Comparison of ENCODE assay signal across 12 cellular contexts in genomic region chr5:157167219-157167621, GRCh38. TPM values are rescaled to one million over a fixed set of nuclear protein-coding genes. Genes with fewer than 3 reads are reported as not detected.
DNase-seq lines count a peak whose midpoint lies in the region; ATAC-seq and TF ChIP-seq lines count a peak whose summit lies in the region.
"Had no signal": no experiment of that assay in that cellular context is flagged by ENCODE, and none has a peak within 500 bp of the region (broad histone marks: within the 10 kb centered on the region; RNA-seq: fewer than 3 reads in every experiment).

No MANE protein-coding gene starts in this region.

- H3K9me3 ChIP-seq in prostate gland (no peaks in the 10 kb centered on the region), mucosa of descending colon (no peaks in the 10 kb centered on the region)
- H3K9me3 ChIP-seq: A549, left lung had no signal

- H3K36me3 Mint-ChIP-seq in activated CD4-positive, alpha-beta T cell treated with anti-CD3 and anti-CD28 coated beads for 36 hours (ENCODE audit: low read depth), result peaks cover 22% of the 10 kb centered on the region

- POLR2A ChIA-PET in activated CD4-positive, alpha-beta T cell treated with anti-CD3 and anti-CD28 coated beads for 36 hours (lab: Charles Lee), result interaction anchor here (0.5 to 2.1 kb wide), 14 partner anchors 8 to 86 kb away, joined by 3 to 10 read pairs (median 4); partner anchors contain the start of genes ITK and MED7

- 66% methylated on average over 4 of the region's 4 CpGs for WGBS in prostate gland

- H3K4me1 Mint-ChIP-seq in activated CD4-positive, alpha-beta T cell treated with anti-CD3 and anti-CD28 coated beads for 36 hours, result peaks cover 76% of the 10 kb centered on the region

- TF ChIP-seq CTCF in prostate gland (IDR thresholded peaks at IDR 0.05) (no peak), mucosa of descending colon (IDR thresholded peaks at IDR 0.05) (no peak)

- no peak for DNase-seq in activated CD4-positive, alpha-beta T cell treated with anti-CD3 and anti-CD28 coated beads for 36 hours
- DNase-seq in activated CD4-positive, alpha-beta T cell treated with anti-CD3 and anti-CD28 coated beads for 1 hour, result no peak
- DNase-seq in LHCN-M2 (ENCODE audit: low read depth) (peak; percentile 75), astrocyte of the hippocampus (ENCODE audit: low read depth, low spot score) (peak; percentile 74), renal cortical epithelial cell (ENCODE audit: low read depth) (peak; percentile 76), NCI-H2196 treated with DMSO at 0.1 percent for 48 hours (lab: John Stamatoyannopoulos, UW; ENCODE audit: unreplicated experiment) (no peak), prostate gland (ENCODE audit: low spot score) (no peak), mucosa of descending colon (no peak)
- DNase-seq: KG1, left lung, sigmoid colon had no signal

- no peak for TF ChIP-seq POLR2A in prostate gland (IDR thresholded peaks at IDR 0.05)

- no peaks in the 10 kb centered on the region for H3K36me3 ChIP-seq in prostate gland
- no peaks in the 10 kb centered on the region for H3K36me3 ChIP-seq in mucosa of descending colon (ENCODE audit: low read depth)
- H3K36me3 ChIP-seq: left lung, sigmoid colon had no signal

- CTCF ChIA-PET in activated CD4-positive, alpha-beta T cell treated with anti-CD3 and anti-CD28 coated beads for 36 hours (lab: Charles Lee), result interaction anchor here (0.5 to 3.2 kb wide), 15 partner anchors 10 to 145 kb away, joined by 3 to 24 read pairs (median 4); partner anchors contain the start of genes ITK and MED7

- no peaks in the 10 kb centered on the region for H3K27me3 Mint-ChIP-seq in activated CD4-positive, alpha-beta T cell treated with anti-CD3 and anti-CD28 coated beads for 36 hours

- H3K4me3 ChIP-seq in prostate gland (no peak overlapping the region), mucosa of descending colon (no peak overlapping the region)
- H3K4me3 ChIP-seq: A549, left lung, sigmoid colon had no signal

- H3K9me3 Mint-ChIP-seq in activated CD4-positive, alpha-beta T cell treated with anti-CD3 and anti-CD28 coated beads for 36 hours (ENCODE audit: low read depth), result peaks cover 10% of the 10 kb centered on the region

- H3K27me3 ChIP-seq in prostate gland (replicated peaks; ENCODE audit: insufficient read depth), result no peaks in the 10 kb centered on the region
- H3K27me3 ChIP-seq: sigmoid colon had no signal

- H3K27ac Mint-ChIP-seq in activated CD4-positive, alpha-beta T cell treated with anti-CD3 and anti-CD28 coated beads for 36 hours, result peak overlapping the region; percentile 88

- H3K27ac ChIP-seq in prostate gland, result no peak overlapping the region
- H3K27ac ChIP-seq: A549, left lung, sigmoid colon had no signal

- ATAC-seq in activated CD4-positive, alpha-beta T cell treated with anti-CD3 and anti-CD28 coated beads for 36 hours, result peak; percentile 74
- ATAC-seq in mucosa of descending colon, result no peak
- ATAC-seq: A549, left lung had no signal

- H3K4me1 ChIP-seq in prostate gland (replicated peaks) (no peaks in the 10 kb centered on the region), mucosa of descending colon (ENCODE audit: low read depth) (no peaks in the 10 kb centered on the region)
- H3K4me1 ChIP-seq: A549, left lung, sigmoid colon had no signal

- peak overlapping the region; percentile 47 for H3K4me3 Mint-ChIP-seq in activated CD4-positive, alpha-beta T cell treated with anti-CD3 and anti-CD28 coated beads for 36 hours

- intact Hi-C loops in activated CD4-positive, alpha-beta T cell treated with anti-CD3 and anti-CD28 coated beads for 36 hours (cut with DNase I, micrococcal nuclease), result loop anchor here in 1 of 2 experiments (1.0 kb wide), 1 partner anchor 184 kb away; no protein-coding TSS in a partner anchor
- intact Hi-C loops in prostate gland (cut with DNase I), result no loop called here
- intact Hi-C loops in mucosa of descending colon (cut with DNase I, micrococcal nuclease), result no loop called here

RNA-seq across cellular contexts. Expression of gene GARIN3, which starts 1.2 kb away (rescaled TPM):
- total RNA-seq in activated CD4-positive, alpha-beta T cell treated with anti-CD3 and anti-CD28 coated beads for 36 hours, result under 1 TPM; 0.79 to 0.82 TPM
- total RNA-seq in LHCN-M2 (2014; rRNA removed) (not detected in 2 replicates), renal cortical epithelial cell (not detected in 2 replicates), prostate gland (under 1 TPM in 1 of 2 donors, not detected in 1; 0.97 TPM), mucosa of descending colon (not detected)
- polyA plus RNA-seq in LHCN-M2 (2012), result not detected
- total RNA-seq: left lung, sigmoid colon had no signal
- polyA plus RNA-seq: A549, sigmoid colon had no signal

RNA-seq across cellular contexts. Expression of gene ITK, which starts 13.4 kb away (rescaled TPM):
- total RNA-seq in activated CD4-positive, alpha-beta T cell treated with anti-CD3 and anti-CD28 coated beads for 36 hours, result 100 to 1,000 TPM; 208 to 249 TPM
- total RNA-seq in LHCN-M2 (2014; rRNA removed) (0.06 TPM in 1 of 2 replicates, not detected in the other), renal cortical epithelial cell (0.05 TPM in 1 of 2 replicates, not detected in the other), prostate gland (1 to 10 TPM; 2.2 to 5.6 TPM), mucosa of descending colon (1 to 10 TPM; 2.6 to 5.7 (median 2.7) TPM)
- not detected for polyA plus RNA-seq in LHCN-M2 (2012)
- polyA plus RNA-seq: A549 had no signal

RNA-seq across cellular contexts. Expression of gene MED7, which starts 24.6 kb away (rescaled TPM):
- 10 to 100 TPM in 1 of 2 experiments, 1 to 10 TPM in 1; 10.0 to 16.9 TPM for total RNA-seq in activated CD4-positive, alpha-beta T cell treated with anti-CD3 and anti-CD28 coated beads for 36 hours
- total RNA-seq in LHCN-M2 (2014; rRNA removed) (11.5 and 13.0 TPM in 2 replicates), renal cortical epithelial cell (20.8 and 22.2 TPM in 2 replicates), prostate gland (10 to 100 TPM; 10.7 to 11.1 TPM), mucosa of descending colon (10 to 100 TPM; 11.8 to 14.4 (median 12.0) TPM)
- 8.5 TPM for polyA plus RNA-seq in LHCN-M2 (2012)

RNA-seq across cellular contexts. Expression of gene HAVCR2, which starts 58.4 kb away (rescaled TPM):
- 10 to 100 TPM; 12.6 to 15.9 TPM for total RNA-seq in activated CD4-positive, alpha-beta T cell treated with anti-CD3 and anti-CD28 coated beads for 36 hours
- total RNA-seq in LHCN-M2 (2014; rRNA removed) (0.06 and 0.17 TPM in 2 replicates), renal cortical epithelial cell (2.0 and 8.2 TPM in 2 replicates), prostate gland (1 to 10 TPM; 1.8 to 2.8 TPM), mucosa of descending colon (1 to 10 TPM; 2.1 to 5.1 (median 5.1) TPM)
- polyA plus RNA-seq in LHCN-M2 (2012), result 0.02 TPM

Comparison
In these comparisons a context has a peak if more than half of its experiments do, and no peak if none do; other contexts are left out.
1. DNase-seq: peak in LHCN-M2 (single experiment), astrocyte of the hippocampus (single experiment) and renal cortical epithelial cell (single experiment); none in activated CD4-positive, alpha-beta T cell treated with anti-CD3 and anti-CD28 coated beads for 36 hours (single experiment), activated CD4-positive, alpha-beta T cell treated with anti-CD3 and anti-CD28 coated beads for 1 hour (single experiment), NCI-H2196 treated with DMSO at 0.1 percent for 48 hours (single experiment), prostate gland (single experiment) and mucosa of descending colon (0 of 3).
2. RNA of gene ITK, which starts 13.4 kb away (total RNA-seq): 208 to 249 TPM in activated CD4-positive, alpha-beta T cell treated with anti-CD3 and anti-CD28 coated beads for 36 hours; 2.2 to 5.6 TPM in prostate gland, 2.6 to 5.7 TPM in mucosa of descending colon, 0.06 TPM in LHCN-M2 and 0.05 TPM in renal cortical epithelial cell; every median in the first group is over 10 times any median in the second.